Comparison of ENCODE assay signal across 8 cellular contexts in the genomic region with DNA sequence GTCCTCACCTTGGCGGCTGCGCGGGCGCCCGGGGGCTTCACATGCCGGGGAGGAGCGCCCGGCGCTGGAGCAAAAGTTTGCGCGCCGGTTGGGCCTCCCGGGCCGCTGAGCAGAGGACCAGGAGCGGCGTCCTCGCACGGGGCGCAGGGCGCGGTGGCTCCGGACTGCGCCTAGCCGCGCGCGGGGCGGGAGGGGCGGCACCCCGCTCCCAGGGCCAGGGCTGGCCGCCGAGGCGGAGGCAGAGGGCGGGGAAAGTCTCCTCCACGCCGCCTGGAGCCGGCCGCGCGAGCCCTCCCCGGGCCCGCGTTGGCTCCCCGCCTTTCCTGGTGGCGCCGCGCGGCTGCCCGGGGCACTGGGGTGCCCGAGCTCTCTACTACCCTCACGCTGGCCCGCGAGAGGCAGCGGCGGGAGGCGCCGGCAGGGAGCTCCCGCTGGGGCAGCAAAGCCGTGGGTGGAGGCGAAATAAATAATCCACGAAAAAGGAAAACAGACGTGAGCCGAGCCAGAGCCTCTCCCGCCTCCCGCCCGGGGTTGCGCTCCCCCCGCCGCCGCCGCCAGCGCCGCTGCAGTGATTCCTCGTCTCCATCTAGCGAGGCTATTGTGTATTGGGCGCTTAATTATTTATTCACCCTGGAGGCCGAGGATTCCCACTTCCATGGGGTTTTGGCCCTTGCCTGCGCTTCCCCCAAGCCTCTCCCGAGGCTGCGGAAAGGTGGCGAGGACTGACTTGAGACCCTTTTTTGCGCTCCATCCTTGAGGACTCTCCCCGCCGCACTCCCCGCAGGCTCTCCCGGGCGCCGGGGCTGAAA. TPM values are rescaled to one million over a fixed set of nuclear protein-coding genes. Genes with fewer than 3 reads are reported as not detected.
DNase-seq lines count a peak whose midpoint lies in the region; ATAC-seq and TF ChIP-seq lines count a peak whose summit lies in the region.

No MANE protein-coding gene starts in this region.

- H2BK120ac ChIP-seq in neuronal stem cell (ENCODE audit: low read depth, low read length) = peak overlapping the region; percentile 2

- no CpG with 5 or more reads among the region's 88 CpGs for WGBS in neuronal stem cell (ENCODE audit: extremely low coverage in 2 of 2, insufficient read length in 2 of 2, insufficient replicate concordance in 1 of 2), 2 donors

- DNase-seq in GM13977 (ENCODE audit: low spot score) (peak; percentile 40), NCI-H748 (lab: John Stamatoyannopoulos, UW; ENCODE audit: unreplicated experiment) (peak; percentile 87), germinal center (ENCODE audit: low spot score) (peak; percentile 12), neuronal stem cell (ENCODE audit: low spot score) (peak; percentile 49), cerebellar nuclear complex (lab: John Stamatoyannopoulos, UW) (no peak), SKM-1 treated with dmso at 0.1 percent for 144 hours (lab: John Stamatoyannopoulos, UW; ENCODE audit: unreplicated experiment) (no peak)
- DNase-seq in stimulated activated naive CD8-positive, alpha-beta T cell treated with anti-CD3 and anti-CD28 coated beads, Interleukin-15, amount 100 ng/mL, for 72 hours = no peak
- DNase-seq in stimulated activated CD4-positive, alpha-beta T cell treated with anti-CD3 and anti-CD28 coated beads, Interleukin-4, amount 100 ng/mL, for 1 hour = no peak

- in situ Hi-C loops in GM13977 (cut with MboI; ENCODE audit: low pct_unique_long_range_greater_than_20kb, low sequenced_read_pairs, unreplicated experiment) = no loop called here

- no peaks in the 10 kb centered on the region for H3K79me1 ChIP-seq in neuronal stem cell (ENCODE audit: low read depth, low read length)

- H3K36me3 ChIP-seq in neuronal stem cell (replicated peaks in 1 of 2; ENCODE audit: control insufficient read depth in 2 of 2, insufficient read depth in 2 of 2, low read length in 2 of 2) = no peaks in the 10 kb centered on the region

- H3K18ac ChIP-seq in neuronal stem cell (ENCODE audit: low read length) = peak overlapping the region; percentile 94

- no peak for ATAC-seq in stimulated activated naive CD8-positive, alpha-beta T cell treated with anti-CD3 and anti-CD28 coated beads, Interleukin-15, amount 100 ng/mL, for 72 hours

- TF ChIP-seq CTCF in GM13977 (IDR thresholded peaks at IDR 0.05; ENCODE audit: extremely low read depth, insufficient read depth, missing control alignments) = no peak

- H3K9me3 ChIP-seq in neuronal stem cell (replicated peaks in 1 of 2; ENCODE audit: control insufficient read depth in 2 of 2, insufficient read depth in 1 of 2, low read depth in 1 of 2, low read length in 2 of 2) = no peaks in the 10 kb centered on the region

- peaks cover 5% of the 10 kb centered on the region for H3K4me1 Mint-ChIP-seq in stimulated activated naive CD8-positive, alpha-beta T cell treated with anti-CD3 and anti-CD28 coated beads, Interleukin-15, amount 100 ng/mL, for 72 hours

- H3K4me2 ChIP-seq in neuronal stem cell (ENCODE audit: insufficient read depth, low read length, poor library complexity, severe bottlenecking) = peak overlapping the region; percentile 90

- peak overlapping the region; percentile 12 for H3K14ac ChIP-seq in neuronal stem cell (ENCODE audit: low read length)

- H3K4ac ChIP-seq in neuronal stem cell (ENCODE audit: low read length) = no peak overlapping the region

- H3K4me3 Mint-ChIP-seq in stimulated activated naive CD8-positive, alpha-beta T cell treated with anti-CD3 and anti-CD28 coated beads, Interleukin-15, amount 100 ng/mL, for 72 hours = no peak overlapping the region

- no peak overlapping the region for H2BK12ac ChIP-seq in neuronal stem cell (ENCODE audit: low read length)

- peak overlapping the region; percentile 6 for H2BK15ac ChIP-seq in neuronal stem cell (ENCODE audit: low read length)

- peak overlapping the region; percentile 87 for H3K9ac ChIP-seq in neuronal stem cell (ENCODE audit: low read depth, low read length, poor library complexity)

- peak overlapping the region; percentile 24 to 83 for H3K4me3 ChIP-seq in neuronal stem cell (ENCODE audit: low read length in 2 of 2)

- peaks cover 86% of the 10 kb centered on the region for H3K27me3 Mint-ChIP-seq in stimulated activated naive CD8-positive, alpha-beta T cell treated with anti-CD3 and anti-CD28 coated beads, Interleukin-15, amount 100 ng/mL, for 72 hours

- H3K27ac ChIP-seq in neuronal stem cell (replicated peaks; ENCODE audit: low read length) = no peak overlapping the region

- peaks cover 0 to 10% of the 10 kb centered on the region in 2 donors for H3K4me1 ChIP-seq in neuronal stem cell (ENCODE audit: control insufficient read depth in 2 of 2, insufficient read depth in 1 of 2, low read depth in 1 of 2, low read length in 2 of 2)

- no peak overlapping the region for H4K91ac ChIP-seq in neuronal stem cell (ENCODE audit: low read depth, low read length, poor library complexity)

- no peak overlapping the region for H2BK5ac ChIP-seq in neuronal stem cell (ENCODE audit: low read length)

- H3K23ac ChIP-seq in neuronal stem cell (ENCODE audit: low read depth, low read length, poor library complexity) = peak overlapping the region; percentile 49

- H4K8ac ChIP-seq in neuronal stem cell (ENCODE audit: low read depth, low read length) = no peak overlapping the region

- H3K27ac Mint-ChIP-seq in stimulated activated naive CD8-positive, alpha-beta T cell treated with anti-CD3 and anti-CD28 coated beads, Interleukin-15, amount 100 ng/mL, for 72 hours = no peak overlapping the region

- peaks cover 0 to 70% (median 6%) of the 10 kb centered on the region in 3 experiments for H3K27me3 ChIP-seq in neuronal stem cell (ENCODE audit: control insufficient read depth in 3 of 3, insufficient read depth in 3 of 3, low read depth in 1 of 3, low read length in 3 of 3)

- peak overlapping the region; percentile 79 for H2AFZ ChIP-seq in neuronal stem cell (ENCODE audit: low read length)

- no peaks in the 10 kb centered on the region for H3K9me3 Mint-ChIP-seq in stimulated activated naive CD8-positive, alpha-beta T cell treated with anti-CD3 and anti-CD28 coated beads, Interleukin-15, amount 100 ng/mL, for 72 hours

- H2AK5ac ChIP-seq in neuronal stem cell (ENCODE audit: low read depth, low read length) = no peak overlapping the region

RNA-seq across cellular contexts. Expression of a gene that starts 0.5 kb away (rescaled TPM):
- polyA plus RNA-seq in neuronal stem cell (2013, experiment 1 of 2) = 4.4 TPM
- 4.2 TPM for polyA plus RNA-seq in neuronal stem cell (2013, experiment 2 of 2)

Comparison
In these comparisons a context has a peak if more than half of its experiments do, and no peak if none do; other contexts are left out.
1. DNase-seq: peak in GM13977 (single experiment), NCI-H748 (single experiment), germinal center (single experiment) and neuronal stem cell (single experiment); none in cerebellar nuclear complex (0 of 2), stimulated activated naive CD8-positive, alpha-beta T cell treated with anti-CD3 and anti-CD28 coated beads, Interleukin-15, amount 100 ng/mL, for 72 hours (0 of 2), SKM-1 treated with dmso at 0.1 percent for 144 hours (single experiment) and stimulated activated CD4-positive, alpha-beta T cell treated with anti-CD3 and anti-CD28 coated beads, Interleukin-4, amount 100 ng/mL, for 1 hour (single experiment).